ENCODE assay signal across 11 cellular contexts in genomic region chr6:167750956-167751358, GRCh38.
DNase-seq lines count a peak whose midpoint lies in the region; ATAC-seq and TF ChIP-seq lines count a peak whose summit lies in the region.
"Had no signal": no experiment of that assay in that cellular context is flagged by ENCODE, and none has a peak within 500 bp of the region (broad histone marks: within the 10 kb centered on the region; RNA-seq: fewer than 3 reads in every experiment).

No MANE protein-coding gene starts in this region.

- peak overlapping the region; percentile 11 for H2BK15ac ChIP-seq in neuronal stem cell (ENCODE audit: low read length)

- no peak overlapping the region for H4K91ac ChIP-seq in neuronal stem cell (ENCODE audit: low read depth, low read length, poor library complexity)

- H3K4me3 ChIP-seq in left ventricle myocardium inferior, result no peak overlapping the region
- H3K4me3 ChIP-seq in neuronal stem cell (ENCODE audit: low read length in 2 of 2), result no peak overlapping the region
- no peak overlapping the region for H3K4me3 ChIP-seq in MG63

- no peak overlapping the region for H3K4ac ChIP-seq in neuronal stem cell (ENCODE audit: low read length)

- WGBS in neuronal stem cell (ENCODE audit: extremely low coverage in 2 of 2, insufficient read length in 2 of 2, insufficient replicate concordance in 1 of 2), 2 donors, result no CpG with 5 or more reads among the region's 4 CpGs

- H3K14ac ChIP-seq in neuronal stem cell (ENCODE audit: low read length), result no peak overlapping the region

- no peak overlapping the region for H3K9ac ChIP-seq in neuronal stem cell (ENCODE audit: low read depth, low read length, poor library complexity)

- intact Hi-C loops in left ventricle myocardium inferior (cut with micrococcal nuclease), result no loop called here

- no peaks in the 10 kb centered on the region for H3K79me1 ChIP-seq in neuronal stem cell (ENCODE audit: low read depth, low read length)

- H3K27ac ChIP-seq in left ventricle myocardium inferior (replicated peaks) (peak overlapping the region; percentile 76), neuronal stem cell (replicated peaks; ENCODE audit: low read length) (no peak overlapping the region)

- peak overlapping the region; percentile 54 for H3K18ac ChIP-seq in neuronal stem cell (ENCODE audit: low read length)

- no peak overlapping the region for H2BK120ac ChIP-seq in neuronal stem cell (ENCODE audit: low read depth, low read length)

- peak overlapping the region; percentile 20 for H2BK5ac ChIP-seq in neuronal stem cell (ENCODE audit: low read length)

- peaks cover 17% of the 10 kb centered on the region for H3K4me1 ChIP-seq in left ventricle myocardium inferior
- H3K4me1 ChIP-seq in neuronal stem cell (ENCODE audit: control insufficient read depth in 2 of 2, insufficient read depth in 1 of 2, low read depth in 1 of 2, low read length in 2 of 2), result peaks cover 6 to 7% of the 10 kb centered on the region in 2 donors

- H3K27me3 ChIP-seq in left ventricle myocardium inferior (ENCODE audit: low read depth), result no peaks in the 10 kb centered on the region
- no peaks in the 10 kb centered on the region for H3K27me3 ChIP-seq in neuronal stem cell (ENCODE audit: control insufficient read depth in 3 of 3, insufficient read depth in 3 of 3, low read depth in 1 of 3, low read length in 3 of 3)
- H3K27me3 ChIP-seq in MG63, result no peaks in the 10 kb centered on the region

- no peak overlapping the region for H2BK12ac ChIP-seq in neuronal stem cell (ENCODE audit: low read length)

- TF ChIP-seq CTCF in left ventricle myocardium inferior (IDR thresholded peaks at IDR 0.05; ENCODE audit: borderline replicate concordance), result peak; percentile 15
- TF ChIP-seq CTCF in GM13977 (IDR thresholded peaks at IDR 0.05; ENCODE audit: extremely low read depth, insufficient read depth, missing control alignments), result no peak

- no peak overlapping the region for H2AK5ac ChIP-seq in neuronal stem cell (ENCODE audit: low read depth, low read length)

- no peak overlapping the region for H4K8ac ChIP-seq in neuronal stem cell (ENCODE audit: low read depth, low read length)

- in situ Hi-C loops in GM13977 (cut with MboI; ENCODE audit: low pct_unique_long_range_greater_than_20kb, low sequenced_read_pairs, unreplicated experiment), result no loop called here

- no peak for ATAC-seq in HG02588 (IDR thresholded peaks at IDR 0.05; ENCODE audit: unreplicated experiment)
- ATAC-seq: stimulated activated naive CD8-positive, alpha-beta T cell treated with anti-CD3 and anti-CD28 coated beads, Interleukin-15, Interleukin-2, amounts not matched to agents 100 U/mL and 50 U/mL, for 24 hours had no signal

- H3K4me2 ChIP-seq in neuronal stem cell (ENCODE audit: insufficient read depth, low read length, poor library complexity, severe bottlenecking), result no peak overlapping the region

- H3K36me3 ChIP-seq in left ventricle myocardium inferior (no peaks in the 10 kb centered on the region), neuronal stem cell (replicated peaks in 1 of 2; ENCODE audit: control insufficient read depth in 2 of 2, insufficient read depth in 2 of 2, low read length in 2 of 2) (no peaks in the 10 kb centered on the region), MG63 (no peaks in the 10 kb centered on the region)

- no peak overlapping the region for H3K23ac ChIP-seq in neuronal stem cell (ENCODE audit: low read depth, low read length, poor library complexity)

- H3K9me3 ChIP-seq in left ventricle myocardium inferior (replicated peaks) (no peaks in the 10 kb centered on the region), neuronal stem cell (replicated peaks in 1 of 2; ENCODE audit: control insufficient read depth in 2 of 2, insufficient read depth in 1 of 2, low read depth in 1 of 2, low read length in 2 of 2) (no peaks in the 10 kb centered on the region), MG63 (no peaks in the 10 kb centered on the region)

- peak; percentile 90 for DNase-seq in DMS153 (lab: John Stamatoyannopoulos, UW)
- peak; percentile 62 for DNase-seq in NCI-H774 (lab: John Stamatoyannopoulos, UW)
- DNase-seq in left ventricle myocardium inferior, result peak; percentile 72
- DNase-seq in neuronal stem cell (ENCODE audit: low spot score), result no peak
- DNase-seq in activated CD8-positive, alpha-beta memory T cell treated with anti-CD3 and anti-CD28 coated beads, Interleukin-2, amount 50 U/mL, for 4 hours, result no peak
- DNase-seq in MG63, result no peak
- DNase-seq in GM13977 (ENCODE audit: low spot score), result no peak
- DNase-seq: NCI-H69; stimulated activated CD4-positive, alpha-beta T cell treated with anti-CD3 and anti-CD28 coated beads, Interleukin-15, amount 100 ng/mL, for 24 hours; stimulated activated naive CD8-positive, alpha-beta T cell treated with anti-CD3 and anti-CD28 coated beads, Interleukin-15, Interleukin-2, amounts not matched to agents 100 U/mL and 50 U/mL, for 24 hours had no signal

- H2AFZ ChIP-seq in neuronal stem cell (ENCODE audit: low read length), result peak overlapping the region; percentile 21

Comparison
In these comparisons a context has a peak if more than half of its experiments do, and no peak if none do; other contexts are left out.
1. DNase-seq: peak in DMS153 (single experiment), NCI-H774 (single experiment) and left ventricle myocardium inferior (single experiment); none in neuronal stem cell (single experiment), activated CD8-positive, alpha-beta memory T cell treated with anti-CD3 and anti-CD28 coated beads, Interleukin-2, amount 50 U/mL, for 4 hours (single experiment), MG63 (single experiment) and GM13977 (single experiment).